In genomic region chr1:40302475-40302874, GRCh38 we compare ENCODE assay signal across 32 cellular contexts. TPM values are rescaled to one million over a fixed set of nuclear protein-coding genes. Genes with fewer than 3 reads are reported as not detected.
"Had no signal": no experiment of that assay in that cellular context is flagged by ENCODE, and none has a peak within 500 bp of the region (broad histone marks: within the 10 kb centered on the region; RNA-seq: fewer than 3 reads in every experiment).

No MANE protein-coding gene starts in this region.

- H3K27me3 ChIP-seq: upper lobe of right lung, uterus had no signal

- H3K27ac ChIP-seq: heart left ventricle, left ventricle myocardium inferior, parathyroid adenoma, sigmoid colon, spleen, suprapubic skin, thoracic aorta, tibial artery, upper lobe of right lung, uterus had no signal

- DNase-seq: heart left ventricle; hypothalamus; immature natural killer cell; left ventricle myocardium inferior; mesendoderm; midbrain; mucosa of descending colon; naive thymus-derived CD4-positive, alpha-beta T cell; retina; right cardiac atrium; sigmoid colon; small intestine; spleen; stimulated activated CD4-positive, alpha-beta T cell treated with anti-CD3 and anti-CD28 coated beads, Interleukin-4, amount 100 ng/mL, for 24 hours; stimulated activated naive CD4-positive, alpha-beta T cell; tibial artery; trophoblast cell; upper lobe of right lung; uterus had no signal

- H3K9me3 Mint-ChIP-seq: immature natural killer cell; naive thymus-derived CD4-positive, alpha-beta T cell; natural killer cell treated with Interleukin-12 subunit alpha and Interleukin-12 subunit beta and Interleukin-15 and Interleukin-18, amount 100 ng/mL, for 72 hours; stimulated activated effector memory CD8-positive, alpha-beta T cell treated with anti-CD3 and anti-CD28 coated beads, Interleukin-12 subunit alpha, Interleukin-12 subunit beta, amount 100 ng/mL, for 72 hours; stimulated activated naive CD8-positive, alpha-beta T cell treated with anti-CD3 and anti-CD28 coated beads, Interleukin-15, Interleukin-2, amounts not matched to agents 100 ng/mL and 50 ng/mL, for 24 hours had no signal

- H3K4me1 Mint-ChIP-seq: immature natural killer cell; stimulated activated effector memory CD8-positive, alpha-beta T cell treated with anti-CD3 and anti-CD28 coated beads, Interleukin-12 subunit alpha, Interleukin-12 subunit beta, amount 100 ng/mL, for 72 hours had no signal

- H3K4me1 ChIP-seq: left ventricle myocardium inferior, parathyroid adenoma, sigmoid colon, spleen, tibial artery, upper lobe of right lung, uterus had no signal

- H3K4me3 Mint-ChIP-seq: immature natural killer cell; naive thymus-derived CD4-positive, alpha-beta T cell; natural killer cell treated with Interleukin-12 subunit alpha and Interleukin-12 subunit beta and Interleukin-15 and Interleukin-18, amount 100 ng/mL, for 72 hours; stimulated activated effector memory CD8-positive, alpha-beta T cell treated with anti-CD3 and anti-CD28 coated beads, Interleukin-12 subunit alpha, Interleukin-12 subunit beta, amount 100 ng/mL, for 72 hours; stimulated activated naive CD8-positive, alpha-beta T cell treated with anti-CD3 and anti-CD28 coated beads, Interleukin-15, Interleukin-2, amounts not matched to agents 100 ng/mL and 50 ng/mL, for 24 hours had no signal

- H3K4me3 ChIP-seq: heart left ventricle, left ventricle myocardium inferior, lung, mucosa of descending colon, sigmoid colon, spleen, suprapubic skin, thoracic aorta, tibial artery, upper lobe of right lung, uterus had no signal

- H3K9me3 ChIP-seq: heart left ventricle, left ventricle myocardium inferior, mucosa of descending colon, sigmoid colon, spleen, suprapubic skin, thoracic aorta, tibial artery, upper lobe of right lung, uterus had no signal

- H3K36me3 ChIP-seq: heart left ventricle, left ventricle myocardium inferior, sigmoid colon, suprapubic skin, thoracic aorta, upper lobe of right lung, uterus had no signal

- H3K27me3 Mint-ChIP-seq: naive thymus-derived CD4-positive, alpha-beta T cell; natural killer cell treated with Interleukin-12 subunit alpha and Interleukin-12 subunit beta and Interleukin-15 and Interleukin-18, amount 100 ng/mL, for 72 hours; progenitor cell of endocrine pancreas; stimulated activated naive CD8-positive, alpha-beta T cell treated with anti-CD3 and anti-CD28 coated beads, Interleukin-15, Interleukin-2, amounts not matched to agents 100 ng/mL and 50 ng/mL, for 24 hours had no signal

- H3K36me3 Mint-ChIP-seq: immature natural killer cell; naive thymus-derived CD4-positive, alpha-beta T cell; natural killer cell treated with Interleukin-12 subunit alpha and Interleukin-12 subunit beta and Interleukin-15 and Interleukin-18, amount 100 ng/mL, for 72 hours; stimulated activated effector memory CD8-positive, alpha-beta T cell treated with anti-CD3 and anti-CD28 coated beads, Interleukin-12 subunit alpha, Interleukin-12 subunit beta, amount 100 ng/mL, for 72 hours had no signal

- H3K27ac Mint-ChIP-seq: immature natural killer cell; naive thymus-derived CD4-positive, alpha-beta T cell; natural killer cell treated with Interleukin-12 subunit alpha and Interleukin-12 subunit beta and Interleukin-15 and Interleukin-18, amount 100 ng/mL, for 72 hours; progenitor cell of endocrine pancreas; stimulated activated effector memory CD8-positive, alpha-beta T cell treated with anti-CD3 and anti-CD28 coated beads, Interleukin-12 subunit alpha, Interleukin-12 subunit beta, amount 100 ng/mL, for 72 hours; stimulated activated naive CD8-positive, alpha-beta T cell treated with anti-CD3 and anti-CD28 coated beads, Interleukin-15, Interleukin-2, amounts not matched to agents 100 ng/mL and 50 ng/mL, for 24 hours had no signal

RNA-seq across cellular contexts. Expression of gene TMCO2, which starts 54.7 kb away (rescaled TPM):
- total RNA-seq: heart left ventricle; kidney epithelial cell; left ventricle myocardium inferior; lower leg skin; lung; mucosa of descending colon; myocyte; naive thymus-derived CD4-positive, alpha-beta T cell; natural killer cell treated with Interleukin-12 subunit alpha and Interleukin-12 subunit beta and Interleukin-15 and Interleukin-18, amount 100 ng/mL, for 72 hours; omental fat pad; progenitor cell of endocrine pancreas; right cardiac atrium; sigmoid colon; spleen; subcutaneous adipose tissue; suprapubic skin; thoracic aorta; upper lobe of right lung; uterus had no signal
